ENCODE assay signal across 11 cellular contexts in the genomic region with DNA sequence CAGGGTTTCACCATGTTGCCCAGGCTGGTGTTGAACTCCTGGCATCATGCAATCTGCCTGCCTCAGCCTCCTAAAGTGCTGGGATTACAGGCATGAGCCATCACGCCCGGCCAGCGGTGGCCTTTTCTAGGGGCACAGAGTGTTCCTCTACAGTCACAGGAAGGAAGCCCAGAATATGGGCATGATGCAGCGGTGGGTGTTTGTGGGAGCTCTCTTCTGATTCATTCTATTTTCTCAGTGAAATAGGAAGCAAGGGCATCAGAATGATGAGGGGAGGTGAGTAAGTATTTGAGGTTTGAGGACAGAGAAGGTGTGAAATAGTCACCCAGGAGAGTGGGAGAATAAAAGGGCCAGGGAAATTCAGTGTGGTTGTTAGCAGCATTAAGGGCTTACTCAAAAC.
DNase-seq lines count a peak whose midpoint lies in the region; ATAC-seq and TF ChIP-seq lines count a peak whose summit lies in the region.
"Had no signal": no experiment of that assay in that cellular context is flagged by ENCODE, and none has a peak within 500 bp of the region (broad histone marks: within the 10 kb centered on the region; RNA-seq: fewer than 3 reads in every experiment).

No MANE protein-coding gene starts in this region.

- DNase-seq in activated CD4-positive, alpha-beta T cell treated with anti-CD3 and anti-CD28 coated beads, Interleukin-2, amount 50 U/mL, for 4 hours, result peak; percentile 1 to 13
- DNase-seq in activated gamma-delta T cell treated with Interleukin-2 at 50 U/mL for 16 hours (peak; percentile 34), natural killer cell (peak; percentile 34), AML-193 (lab: John Stamatoyannopoulos, UW) (no peak), NCI-H69 (lab: John Stamatoyannopoulos, UW) (no peak)
- DNase-seq in stimulated activated CD8-positive, alpha-beta memory T cell treated with anti-CD3 and anti-CD28 coated beads, Interleukin-7, amount 100 ng/mL, for 24 hours (ENCODE audit: low read depth), result peak; percentile 46
- DNase-seq: NCI-H1092 treated with DMSO at 0.1 percent for 48 hours, PC-9 had no signal

- H3K27ac Mint-ChIP-seq in natural killer cell, result no peak overlapping the region

- H3K4me1 Mint-ChIP-seq in natural killer cell, result peaks cover 0 to 19% of the 10 kb centered on the region in 2 donors

- no peak for TF ChIP-seq CTCF in natural killer cell (IDR thresholded peaks at IDR 0.05)

- no peaks in the 10 kb centered on the region for H3K27me3 Mint-ChIP-seq in natural killer cell (ENCODE audit: low read depth in 2 of 2)

- H3K36me3 Mint-ChIP-seq in natural killer cell, result no peaks in the 10 kb centered on the region

- intact Hi-C loops in natural killer cell (cut with micrococcal nuclease), result loop anchor here (1.0 to 2.0 kb wide), 2 partner anchors 46 to 72 kb away; no protein-coding TSS in a partner anchor

- peak; percentile 71 to 91 (median 88) for ATAC-seq in natural killer cell
- ATAC-seq in GM21528 (IDR thresholded peaks at IDR 0.05; ENCODE audit: low FRiP score, unreplicated experiment), result no peak
- no peak for ATAC-seq in GM19452 (IDR thresholded peaks at IDR 0.05; ENCODE audit: unreplicated experiment)

- H3K4me3 Mint-ChIP-seq in natural killer cell, result no peak overlapping the region
- H3K4me3 Mint-ChIP-seq: neural crest cell had no signal

- no peaks in the 10 kb centered on the region for H3K9me3 Mint-ChIP-seq in natural killer cell

Comparison
In these comparisons a context has a peak if more than half of its experiments do, and no peak if none do; other contexts are left out.
1. DNase-seq: peak in activated CD4-positive, alpha-beta T cell treated with anti-CD3 and anti-CD28 coated beads, Interleukin-2, amount 50 U/mL, for 4 hours (2 of 2), activated gamma-delta T cell treated with Interleukin-2 at 50 U/mL for 16 hours (single experiment), natural killer cell (single experiment) and stimulated activated CD8-positive, alpha-beta memory T cell treated with anti-CD3 and anti-CD28 coated beads, Interleukin-7, amount 100 ng/mL, for 24 hours (single experiment); none in AML-193 (0 of 2) and NCI-H69 (single experiment).
2. ATAC-seq: peak in natural killer cell (3 of 3); none in GM21528 (single experiment) and GM19452 (single experiment).